8 cellular contexts compared by ENCODE assay signal in genomic region chr7:26185907-26186180, GRCh38. TPM values are rescaled to one million over a fixed set of nuclear protein-coding genes. Genes with fewer than 3 reads are reported as not detected.
DNase-seq lines count a peak whose midpoint lies in the region; ATAC-seq, FAIRE-seq and TF ChIP-seq lines count a peak whose summit lies in the region.
"Not testable (repeated sequence)": the region's sequence is repeated elsewhere in the genome, so short reads cannot be mapped to it uniquely, and the experiment has no call there.

No MANE protein-coding gene starts in this region.

- H4K20me1 ChIP-seq in OCI-LY3 (ENCODE audit: insufficient read depth, low read length) = peaks cover 43% of the 10 kb centered on the region
- not testable (repeated sequence) for H4K20me1 ChIP-seq in K562 (replicated peaks; ENCODE audit: control insufficient read depth, insufficient read depth, low read length)

- TF ChIP-seq RAD21 in K562 (CRISPR knock-in tag; conservative IDR thresholded peaks at IDR 0.05 in 1 of 2, IDR thresholded peaks at IDR 0.05 in 1 of 2) = not testable (repeated sequence)

- H3K27ac ChIP-seq in CD4-positive, CD25-positive, alpha-beta regulatory T cell (ENCODE audit: insufficient read depth, low read length, poor library complexity, severe bottlenecking) = peak overlapping the region; percentile 51
- H3K27ac ChIP-seq in OCI-LY3 (ENCODE audit: low read length) = peak overlapping the region; percentile 43
- H3K27ac ChIP-seq in K562 (ENCODE audit: extremely low read depth, low read depth, low read length) = not testable (repeated sequence)

- H3K4me2 ChIP-seq in OCI-LY3 (ENCODE audit: low read length); K562 (ENCODE audit: insufficient read depth, low read length): not testable (repeated sequence)

- peaks cover 43% of the 10 kb centered on the region for H3K36me3 Mint-ChIP-seq in CD4-positive, CD25-positive, alpha-beta regulatory T cell
- peaks cover 65% of the 10 kb centered on the region for H3K36me3 Mint-ChIP-seq in activated CD4-positive, alpha-beta T cell treated with anti-CD3 and anti-CD28 coated beads for 36 hours (ENCODE audit: low read depth)
- H3K36me3 Mint-ChIP-seq in activated T-helper 17 cell treated with anti-CD3 and anti-CD28 coated beads, Interleukin-2, amount 50 U/mL, for 72 hours (ENCODE audit: low read depth) = peaks cover 98% of the 10 kb centered on the region
- H3K36me3 Mint-ChIP-seq in natural killer cell = peaks cover 11% of the 10 kb centered on the region
- H3K36me3 Mint-ChIP-seq in stimulated activated naive B cell treated with anti-CD40 and anti-IgM and Interleukin-4, amounts not matched to agents 10 μg/mL and 1 μg/mL and 100 μg/mL, for 72 hours = peaks cover 34 to 64% of the 10 kb centered on the region in 2 donors

- H3K9me3 Mint-ChIP-seq in CD4-positive, CD25-positive, alpha-beta regulatory T cell; activated CD4-positive, alpha-beta T cell treated with anti-CD3 and anti-CD28 coated beads for 36 hours (ENCODE audit: low read depth); activated T-helper 17 cell treated with anti-CD3 and anti-CD28 coated beads, Interleukin-2, amount 50 U/mL, for 72 hours; natural killer cell; stimulated activated naive B cell treated with anti-CD40 and anti-IgM and Interleukin-4, amounts not matched to agents 10 μg/mL and 1 μg/mL and 100 μg/mL, for 72 hours: not testable (repeated sequence)

- H3K4me3 Mint-ChIP-seq in CD4-positive, CD25-positive, alpha-beta regulatory T cell = peak overlapping the region in 1 of 4 donors; percentile 22
- H3K4me3 Mint-ChIP-seq in activated CD4-positive, alpha-beta T cell treated with anti-CD3 and anti-CD28 coated beads for 36 hours = not testable (repeated sequence)
- H3K4me3 Mint-ChIP-seq in activated T-helper 17 cell treated with anti-CD3 and anti-CD28 coated beads, Interleukin-2, amount 50 U/mL, for 72 hours = peak overlapping the region; percentile 19
- peak overlapping the region; percentile 51 for H3K4me3 Mint-ChIP-seq in natural killer cell
- peak overlapping the region in 1 of 2 donors; percentile 29 for H3K4me3 Mint-ChIP-seq in stimulated activated naive B cell treated with anti-CD40 and anti-IgM and Interleukin-4, amounts not matched to agents 10 μg/mL and 1 μg/mL and 100 μg/mL, for 72 hours

- peaks cover 28 to 86% (median 68%) of the 10 kb centered on the region in 4 donors for H3K4me1 Mint-ChIP-seq in CD4-positive, CD25-positive, alpha-beta regulatory T cell
- peaks cover 63% of the 10 kb centered on the region for H3K4me1 Mint-ChIP-seq in activated CD4-positive, alpha-beta T cell treated with anti-CD3 and anti-CD28 coated beads for 36 hours
- peaks cover 51% of the 10 kb centered on the region for H3K4me1 Mint-ChIP-seq in activated T-helper 17 cell treated with anti-CD3 and anti-CD28 coated beads, Interleukin-2, amount 50 U/mL, for 72 hours
- peaks cover 82 to 85% of the 10 kb centered on the region in 2 donors for H3K4me1 Mint-ChIP-seq in natural killer cell
- H3K4me1 Mint-ChIP-seq in stimulated activated naive B cell treated with anti-CD40 and anti-IgM and Interleukin-4, amounts not matched to agents 10 μg/mL and 1 μg/mL and 100 μg/mL, for 72 hours = peaks cover 42 to 63% of the 10 kb centered on the region in 2 donors

- CTCF ChIA-PET in activated CD4-positive, alpha-beta T cell treated with anti-CD3 and anti-CD28 coated beads for 36 hours (lab: Charles Lee) = interaction anchor here (0.7 to 1.6 kb wide), 4 partner anchors 11 to 293 kb away, joined by 3 to 4 read pairs (median 3); no protein-coding TSS in a partner anchor
- CTCF ChIA-PET in K562 (lab: Yijun Ruan, JAX; ENCODE audit: low intra/inter-chr PET ratio) = not testable (repeated sequence)

- in situ Hi-C loops in K562 (cut with MboI) = not testable (repeated sequence)

- H3K27me3 Mint-ChIP-seq in CD4-positive, CD25-positive, alpha-beta regulatory T cell; activated CD4-positive, alpha-beta T cell treated with anti-CD3 and anti-CD28 coated beads for 36 hours; activated T-helper 17 cell treated with anti-CD3 and anti-CD28 coated beads, Interleukin-2, amount 50 U/mL, for 72 hours; natural killer cell (ENCODE audit: low read depth in 2 of 2); stimulated activated naive B cell treated with anti-CD40 and anti-IgM and Interleukin-4, amounts not matched to agents 10 μg/mL and 1 μg/mL and 100 μg/mL, for 72 hours: not testable (repeated sequence)

- BruUV-seq in K562 (replicated peaks; lab: Mats Ljungman, UMichigan) = not testable (repeated sequence)

- intact Hi-C loops in activated CD4-positive, alpha-beta T cell treated with anti-CD3 and anti-CD28 coated beads for 36 hours (cut with DNase I, micrococcal nuclease) = loop anchor here in 1 of 2 experiments (2.0 to 5.0 kb wide), 2 partner anchors 19 to 294 kb away; no protein-coding TSS in a partner anchor
- intact Hi-C loops in K562 (cut with micrococcal nuclease) = loop anchor here (2.0 kb wide), 1 partner anchor 33 kb away; the partner anchor contains the start of gene NFE2L3
- intact Hi-C loops in natural killer cell (cut with micrococcal nuclease) = not testable (repeated sequence)

- TF ChIP-seq EP300 in K562 (IDR thresholded peaks at IDR 0.05; ENCODE audit: low read length) = not testable (repeated sequence)

- H3K36me3 ChIP-seq in CD4-positive, CD25-positive, alpha-beta regulatory T cell (ENCODE audit: control insufficient read depth, insufficient read depth, low read length) = peaks cover 36% of the 10 kb centered on the region
- H3K36me3 ChIP-seq in OCI-LY3 (replicated peaks; ENCODE audit: low read depth, low read length) (peaks cover 39% of the 10 kb centered on the region), K562 (ENCODE audit: control insufficient read depth, insufficient read depth, low read length) (peaks cover 35% of the 10 kb centered on the region)

- peak overlapping the region; percentile 4 for H3K4me3 ChIP-seq in CD4-positive, CD25-positive, alpha-beta regulatory T cell (ENCODE audit: low read depth, low read length)
- not testable (repeated sequence) for H3K4me3 ChIP-seq in OCI-LY3 (ENCODE audit: low read length); K562

- not testable (repeated sequence) for H2AFZ ChIP-seq in OCI-LY3 (ENCODE audit: low read depth, low read length); K562 (ENCODE audit: low read depth, low read length)

- not testable (repeated sequence) for TF ChIP-seq CTCF in OCI-LY3 (IDR thresholded peaks at IDR 0.05; ENCODE audit: low read depth, low read length); K562 (IDR thresholded peaks at IDR 0.05 in 2 of 3, conservative IDR thresholded peaks at IDR 0.05 in 1 of 3; ENCODE audit: insufficient read depth in 2 of 3, low read depth in 1 of 3, low read length in 3 of 3); natural killer cell (IDR thresholded peaks at IDR 0.05)

- TF ChIP-seq POLR2A in GM19193 (IDR thresholded peaks at IDR 0.05; ENCODE audit: extremely low read depth, insufficient read depth, insufficient read length) = peak; percentile 20
- TF ChIP-seq POLR2A in K562 (conservative IDR thresholded peaks at IDR 0.05) = not testable (repeated sequence)

- peak overlapping the region in 2 of 3 donors; percentile 10 to 59 for H3K27ac Mint-ChIP-seq in CD4-positive, CD25-positive, alpha-beta regulatory T cell
- peak overlapping the region; percentile 81 for H3K27ac Mint-ChIP-seq in activated CD4-positive, alpha-beta T cell treated with anti-CD3 and anti-CD28 coated beads for 36 hours
- H3K27ac Mint-ChIP-seq in activated T-helper 17 cell treated with anti-CD3 and anti-CD28 coated beads, Interleukin-2, amount 50 U/mL, for 72 hours = peak overlapping the region; percentile 51
- peak overlapping the region; percentile 100 for H3K27ac Mint-ChIP-seq in natural killer cell
- peak overlapping the region; percentile 90 for H3K27ac Mint-ChIP-seq in stimulated activated naive B cell treated with anti-CD40 and anti-IgM and Interleukin-4, amounts not matched to agents 10 μg/mL and 1 μg/mL and 100 μg/mL, for 72 hours

- not testable (repeated sequence) for FAIRE-seq in K562 (lab: Jason Lieb, UNC)

- not testable (repeated sequence) for H3K9me1 ChIP-seq in K562 (ENCODE audit: control insufficient read depth, insufficient read depth, low read length)

- H3K4me1 ChIP-seq in CD4-positive, CD25-positive, alpha-beta regulatory T cell (ENCODE audit: control insufficient read depth, insufficient read depth, low read length, poor library complexity, severe bottlenecking) = peaks cover 29% of the 10 kb centered on the region
- H3K4me1 ChIP-seq in OCI-LY3 (ENCODE audit: low read length) = not testable (repeated sequence)
- H3K4me1 ChIP-seq in K562 (replicated peaks in 1 of 2; ENCODE audit: control insufficient read depth in 2 of 2, insufficient read depth in 2 of 2, low read length in 2 of 2) = peaks cover 10 to 43% of the 10 kb centered on the region in 2 experiments

- POLR2A ChIA-PET in activated CD4-positive, alpha-beta T cell treated with anti-CD3 and anti-CD28 coated beads for 36 hours (lab: Charles Lee) = interaction anchor here (0.6 to 1.3 kb wide), 5 partner anchors 14 to 175 kb away, joined by 3 to 4 read pairs (median 4); partner anchors contain the start of gene CBX3
- POLR2A ChIA-PET in K562 (lab: Yijun Ruan, JAX) = interaction anchor here (1.0 to 1.7 kb wide), 5 partner anchors 9 to 185 kb away, joined by 3 to 7 read pairs (median 5); partner anchors contain the start of gene NFE2L3

- DNase-seq in CD4-positive, CD25-positive, alpha-beta regulatory T cell; activated CD4-positive, alpha-beta T cell treated with anti-CD3 and anti-CD28 coated beads for 36 hours; K562 (ENCODE audit: extremely low read depth in 1 of 4, low spot score in 3 of 4); natural killer cell; stimulated activated naive B cell treated with anti-CD40 and anti-IgM and Interleukin-4, amounts not matched to agents 10 μg/mL and 1 μg/mL and 100 μg/mL, for 72 hours: not testable (repeated sequence)

- peaks cover 31% of the 10 kb centered on the region for H3K79me2 ChIP-seq in OCI-LY3 (ENCODE audit: low read length)
- H3K79me2 ChIP-seq in K562 (ENCODE audit: control insufficient read depth, insufficient read depth, low read length) = not testable (repeated sequence)

- WGBS in K562 (ENCODE audit: insufficient coverage, low coverage, missing lambda C conversion rate) = 71% methylated on average over 1 of the region's 1 CpG

- H3K9me3 ChIP-seq in CD4-positive, CD25-positive, alpha-beta regulatory T cell (ENCODE audit: control insufficient read depth in 2 of 2, low read length in 2 of 2); OCI-LY3 (ENCODE audit: insufficient read depth, low read length); K562 (replicated peaks; ENCODE audit: control insufficient read depth, insufficient read depth, low read depth, low read length): not testable (repeated sequence)

- not testable (repeated sequence) for H3K27me3 ChIP-seq in CD4-positive, CD25-positive, alpha-beta regulatory T cell (ENCODE audit: control insufficient read depth, insufficient read depth, low read length); OCI-LY3 (ENCODE audit: low read depth, low read length); K562 (ENCODE audit: control insufficient read depth in 2 of 2, insufficient read depth in 2 of 2, low read length in 2 of 2)

- ATAC-seq in CD4-positive, CD25-positive, alpha-beta regulatory T cell (ENCODE audit: low read depth in 2 of 2); activated CD4-positive, alpha-beta T cell treated with anti-CD3 and anti-CD28 coated beads for 36 hours; activated T-helper 17 cell treated with anti-CD3 and anti-CD28 coated beads, Interleukin-2, amount 50 U/mL, for 72 hours (replicated peaks); K562; natural killer cell: not testable (repeated sequence)
- ATAC-seq in stimulated activated naive B cell treated with anti-CD40 and anti-IgM and Interleukin-4, amounts not matched to agents 10 μg/mL and 1 μg/mL and 100 μg/mL, for 72 hours (replicated peaks) = peak in 1 of 2 donors; percentile 1

- not testable (repeated sequence) for H3K9ac ChIP-seq in OCI-LY3 (ENCODE audit: low read length); K562 (ENCODE audit: insufficient read depth in 1 of 2, low read depth in 2 of 2, low read length in 2 of 2)

RNA-seq across cellular contexts. Expression of gene HNRNPA2B1, which starts 14.7 kb away (rescaled TPM):
- total RNA-seq in CD4-positive, CD25-positive, alpha-beta regulatory T cell = 465 TPM
- polyA plus RNA-seq in CD4-positive, CD25-positive, alpha-beta regulatory T cell = 100 to 1,000 TPM; 506 to 541 (median 520) TPM
- 100 to 1,000 TPM; 600 to 996 TPM for total RNA-seq in activated CD4-positive, alpha-beta T cell treated with anti-CD3 and anti-CD28 coated beads for 36 hours
- 100 to 1,000 TPM; 491 to 882 TPM for total RNA-seq in activated T-helper 17 cell treated with anti-CD3 and anti-CD28 coated beads, Interleukin-2, amount 50 U/mL, for 72 hours
- 193 and 905 TPM in 2 replicates for total RNA-seq in K562 (2011; cell fraction: chromatin; rRNA removed; ENCODE audit: low replicate concordance)
- total RNA-seq in K562 (2011; cell fraction: nucleolus; rRNA removed) = 107 and 139 TPM in 2 replicates
- total RNA-seq in K562 (2011; cell fraction: nucleoplasm; rRNA removed) = 296 and 406 TPM in 2 replicates
- total RNA-seq in K562 (2014; rRNA removed) (604 and 630 TPM in 2 replicates), K562 (2014; rRNA removed; fragmentation: Illumina TruSeq; extraction: Trizol) (728 and 855 TPM in 2 replicates), K562 (2015; rRNA removed; fragmentation: Illumina TruSeq; extraction: Trizol) (730 and 803 TPM in 2 replicates), K562 (2021) (707 and 876 TPM in 2 replicates), natural killer cell (100 to 1,000 TPM; 473 to 627 (median 585) TPM)
- polyA plus RNA-seq in K562 (2011; rRNA removed) (466 and 782 TPM in 2 replicates), K562 (2014; fragmentation: Illumina TruSeq; extraction: Trizol) (1,478 and 1,489 TPM in 2 replicates), K562 (2014; fragmentation: Nextera tagmentation; extraction: Ambion mirVana) (1,000 to 10,000 TPM in 1 of 2 experiments, 100 to 1,000 TPM in 1; 865 to 1,390 TPM), K562 (2014; rRNA removed) (1,850 and 1,989 TPM in 2 replicates)
- 112 and 259 TPM in 2 replicates for polyA plus RNA-seq in K562 (2011; cell fraction: cytosol; rRNA removed)
- polyA plus RNA-seq in K562 (2011; cell fraction: nucleus; rRNA removed) = 299 and 394 TPM in 2 replicates
- 752 and 1,692 TPM in 2 replicates for polyA plus RNA-seq in K562 (2012)
- polyA minus RNA-seq in K562 (2011; rRNA and poly(A)+ RNA removed) = 654 and 757 TPM in 2 replicates
- 230 and 283 TPM in 2 replicates for polyA minus RNA-seq in K562 (2011; cell fraction: cytosol; rRNA and poly(A)+ RNA removed)
- 153 and 242 TPM in 2 replicates for polyA minus RNA-seq in K562 (2011; cell fraction: nucleus; rRNA and poly(A)+ RNA removed)

RNA-seq across cellular contexts. Expression of gene CBX3, which starts 15.7 kb away (rescaled TPM):
- 115 TPM for total RNA-seq in CD4-positive, CD25-positive, alpha-beta regulatory T cell
- 100 to 1,000 TPM in 3 of 4 donors, 10 to 100 TPM in 1; 89.1 to 135 (median 125) TPM for polyA plus RNA-seq in CD4-positive, CD25-positive, alpha-beta regulatory T cell
- 100 to 1,000 TPM; 173 to 300 TPM for total RNA-seq in activated CD4-positive, alpha-beta T cell treated with anti-CD3 and anti-CD28 coated beads for 36 hours
- total RNA-seq in activated T-helper 17 cell treated with anti-CD3 and anti-CD28 coated beads, Interleukin-2, amount 50 U/mL, for 72 hours = 100 to 1,000 TPM; 179 to 242 TPM
- 99.0 and 229 TPM in 2 replicates for total RNA-seq in K562 (2011; cell fraction: chromatin; rRNA removed; ENCODE audit: low replicate concordance)
- 91.9 and 108 TPM in 2 replicates for total RNA-seq in K562 (2011; cell fraction: nucleolus; rRNA removed)
- total RNA-seq in K562 (2011; cell fraction: nucleoplasm; rRNA removed) = 152 and 198 TPM in 2 replicates
- total RNA-seq in K562 (2014; rRNA removed) = 210 and 244 TPM in 2 replicates
- 413 and 480 TPM in 2 replicates for total RNA-seq in K562 (2014; rRNA removed; fragmentation: Illumina TruSeq; extraction: Trizol)
- total RNA-seq in K562 (2015; rRNA removed; fragmentation: Illumina TruSeq; extraction: Trizol) = 337 and 363 TPM in 2 replicates
- 253 and 256 TPM in 2 replicates for total RNA-seq in K562 (2021)
- polyA plus RNA-seq in K562 (2011; rRNA removed) = 293 and 364 TPM in 2 replicates
- polyA plus RNA-seq in K562 (2011; cell fraction: cytosol; rRNA removed) = 75.2 and 113 TPM in 2 replicates
- polyA plus RNA-seq in K562 (2011; cell fraction: nucleus; rRNA removed) = 155 and 212 TPM in 2 replicates
- 208 and 278 TPM in 2 replicates for polyA plus RNA-seq in K562 (2012)
- polyA plus RNA-seq in K562 (2014; fragmentation: Illumina TruSeq; extraction: Trizol) = 310 and 328 TPM in 2 replicates
- polyA plus RNA-seq in K562 (2014; fragmentation: Nextera tagmentation; extraction: Ambion mirVana) = 100 to 1,000 TPM; 198 to 245 TPM
- polyA plus RNA-seq in K562 (2014; rRNA removed) = 389 and 408 TPM in 2 replicates
- polyA minus RNA-seq in K562 (2011; rRNA and poly(A)+ RNA removed) = 124 and 155 TPM in 2 replicates
- 51.7 and 53.1 TPM in 2 replicates for polyA minus RNA-seq in K562 (2011; cell fraction: cytosol; rRNA and poly(A)+ RNA removed)
- 135 and 212 TPM in 2 replicates for polyA minus RNA-seq in K562 (2011; cell fraction: nucleus; rRNA and poly(A)+ RNA removed)
- 100 to 1,000 TPM; 103 to 126 (median 109) TPM for total RNA-seq in natural killer cell

RNA-seq across cellular contexts. Expression of gene NFE2L3, which starts 33.8 kb away (rescaled TPM):
- 10.9 TPM for total RNA-seq in CD4-positive, CD25-positive, alpha-beta regulatory T cell
- polyA plus RNA-seq in CD4-positive, CD25-positive, alpha-beta regulatory T cell = 10 to 100 TPM in 3 of 4 donors, 1 to 10 TPM in 1; 8.8 to 13.9 (median 13.2) TPM
- total RNA-seq in activated CD4-positive, alpha-beta T cell treated with anti-CD3 and anti-CD28 coated beads for 36 hours = 10 to 100 TPM; 19.9 to 23.8 TPM
- 10 to 100 TPM; 24.1 to 27.6 TPM for total RNA-seq in activated T-helper 17 cell treated with anti-CD3 and anti-CD28 coated beads, Interleukin-2, amount 50 U/mL, for 72 hours
- total RNA-seq in K562 (2011; cell fraction: chromatin; rRNA removed; ENCODE audit: low replicate concordance) = 6.9 and 15.2 TPM in 2 replicates
- total RNA-seq in K562 (2011; cell fraction: nucleolus; rRNA removed) = 7.7 and 8.9 TPM in 2 replicates
- 12.5 and 15.0 TPM in 2 replicates for total RNA-seq in K562 (2011; cell fraction: nucleoplasm; rRNA removed)
- total RNA-seq in K562 (2014; rRNA removed) = 9.1 and 14.1 TPM in 2 replicates
- total RNA-seq in K562 (2014; rRNA removed; fragmentation: Illumina TruSeq; extraction: Trizol) = 16.2 and 17.0 TPM in 2 replicates
- 14.3 and 15.2 TPM in 2 replicates for total RNA-seq in K562 (2015; rRNA removed; fragmentation: Illumina TruSeq; extraction: Trizol)
- 11.8 and 12.2 TPM in 2 replicates for total RNA-seq in K562 (2021)
- 12.4 and 13.7 TPM in 2 replicates for polyA plus RNA-seq in K562 (2011; rRNA removed)
- polyA plus RNA-seq in K562 (2011; cell fraction: cytosol; rRNA removed) = 4.6 and 7.2 TPM in 2 replicates
- polyA plus RNA-seq in K562 (2011; cell fraction: nucleus; rRNA removed) = 3.7 and 7.1 TPM in 2 replicates
- 7.3 and 11.7 TPM in 2 replicates for polyA plus RNA-seq in K562 (2012)
- polyA plus RNA-seq in K562 (2014; fragmentation: Illumina TruSeq; extraction: Trizol) = 14.4 and 16.9 TPM in 2 replicates
- 1 to 10 TPM; 2.9 to 4.8 TPM for polyA plus RNA-seq in K562 (2014; fragmentation: Nextera tagmentation; extraction: Ambion mirVana)
- 9.5 and 10.7 TPM in 2 replicates for polyA plus RNA-seq in K562 (2014; rRNA removed)
- polyA minus RNA-seq in K562 (2011; rRNA and poly(A)+ RNA removed) = 14.4 and 20.7 TPM in 2 replicates
- 3.3 and 5.5 TPM in 2 replicates for polyA minus RNA-seq in K562 (2011; cell fraction: cytosol; rRNA and poly(A)+ RNA removed)
- 4.0 and 13.1 TPM in 2 replicates for polyA minus RNA-seq in K562 (2011; cell fraction: nucleus; rRNA and poly(A)+ RNA removed)
- total RNA-seq in natural killer cell = 1 to 10 TPM in 1 of 3 donors, under 1 TPM in 2; 0.68 to 2.0 (median 1.00) TPM

Comparison
In these comparisons a context has a peak if more than half of its experiments do, and no peak if none do; other contexts are left out.
1. H3K27ac Mint-ChIP-seq: peak in every context shown above with its lines; median percentile 100 in natural killer cell; 90 in stimulated activated naive B cell treated with anti-CD40 and anti-IgM and Interleukin-4, amounts not matched to agents 10 μg/mL and 1 μg/mL and 100 μg/mL, for 72 hours; 81 in activated CD4-positive, alpha-beta T cell treated with anti-CD3 and anti-CD28 coated beads for 36 hours; 51 in activated T-helper 17 cell treated with anti-CD3 and anti-CD28 coated beads, Interleukin-2, amount 50 U/mL, for 72 hours; 34 in CD4-positive, CD25-positive, alpha-beta regulatory T cell.